ENCODE assay signal across 1 cellular context in the genomic region with DNA sequence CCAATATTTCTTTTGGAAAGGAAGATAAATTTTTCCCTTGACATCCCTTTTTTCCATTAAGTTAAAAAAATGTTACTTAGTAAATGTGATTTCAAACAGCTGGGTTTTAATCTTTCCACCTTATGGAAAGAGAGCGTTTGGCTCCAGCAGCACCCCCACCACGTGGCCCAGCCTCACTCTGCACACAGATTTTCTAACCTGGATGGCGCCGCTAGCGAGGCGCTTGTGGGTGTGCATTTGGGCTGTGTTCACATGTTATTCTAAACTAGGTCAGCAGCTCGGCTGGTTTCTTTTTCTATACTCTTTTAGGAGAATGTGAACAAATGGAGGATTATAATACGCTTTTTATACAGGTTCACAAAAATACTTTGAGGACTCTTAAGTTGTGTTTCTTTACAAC.
TF ChIP-seq lines count a peak whose summit lies in the region.

No MANE protein-coding gene starts in this region.

TF ChIP-seq in SK-N-SH, 30 proteins besides CTCF, POLR2A, EP300 and RAD21 (continued from another document):
- TF ChIP-seq FOXJ3 (CRISPR knock-in tag; IDR thresholded peaks at IDR 0.05), result no peak
- no peak for TF ChIP-seq RXRA (IDR thresholded peaks at IDR 0.05; ENCODE audit: borderline replicate concordance, low read depth)
- TF ChIP-seq YY1 (IDR thresholded peaks at IDR 0.05; ENCODE audit: low read depth), result no peak
- TF ChIP-seq MXI1 (IDR thresholded peaks at IDR 0.05; ENCODE audit: low read depth, low read length), result no peak
- TF ChIP-seq TEAD4 (IDR thresholded peaks at IDR 0.05; ENCODE audit: borderline replicate concordance, insufficient read depth), result no peak
- TF ChIP-seq PBX3 (IDR thresholded peaks at IDR 0.05), result no peak
- TF ChIP-seq EZH2phosphoT487 (IDR thresholded peaks at IDR 0.05; ENCODE audit: borderline replicate concordance, low read depth), result no peak
- no peak for TF ChIP-seq POLR2AphosphoS5 (IDR thresholded peaks at IDR 0.05; ENCODE audit: low read depth, low read length)
- TF ChIP-seq FOSL2 (IDR thresholded peaks at IDR 0.05; ENCODE audit: borderline replicate concordance, low read depth), result no peak
TF ChIP-seq in SK-N-SH: peak in this region for 0.
